Comparison of ENCODE assay signal across 8 cellular contexts in the genomic region with DNA sequence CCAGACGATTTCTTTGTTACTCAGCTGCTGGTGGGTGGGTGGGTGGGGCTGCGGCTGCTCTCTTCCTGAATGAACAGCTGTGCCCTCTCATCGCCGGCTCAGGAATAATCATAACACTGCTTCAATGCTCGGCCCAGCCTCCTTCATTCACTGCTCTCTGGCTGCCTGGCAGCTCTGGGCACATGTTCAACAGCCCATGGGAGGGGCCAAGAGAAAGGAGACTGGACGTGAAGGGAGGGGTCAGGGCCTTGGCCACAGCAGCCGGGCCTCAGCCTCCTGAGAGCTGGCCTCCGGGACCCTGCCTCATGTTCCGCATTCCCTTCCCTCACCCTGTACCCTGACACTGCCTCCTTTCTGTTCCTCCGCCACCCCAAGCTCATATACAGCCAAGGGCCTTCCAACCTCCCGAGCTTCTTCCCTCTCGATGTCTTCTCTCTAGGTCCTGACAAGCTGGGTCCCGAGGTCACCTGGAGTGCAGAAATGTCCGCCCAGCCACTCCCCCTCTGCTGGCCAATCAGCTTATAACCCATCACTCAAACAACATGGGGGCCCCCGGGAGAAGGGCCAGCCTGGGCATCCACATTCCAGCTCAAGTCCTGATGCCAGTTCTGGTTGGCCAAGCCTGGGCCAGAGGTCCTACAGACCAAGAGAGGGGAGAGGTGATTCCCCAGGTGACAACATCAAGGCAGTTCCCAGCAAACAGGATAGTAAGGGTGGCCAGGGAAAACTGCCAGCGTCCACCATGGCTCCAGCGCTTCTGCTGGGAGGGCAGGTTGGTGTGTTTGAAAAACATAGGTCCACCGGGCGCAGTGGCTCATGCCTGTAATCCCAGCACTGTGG. TPM values are rescaled to one million over a fixed set of nuclear protein-coding genes. Genes with fewer than 3 reads are reported as not detected.
DNase-seq lines count a peak whose midpoint lies in the region; TF ChIP-seq lines count a peak whose summit lies in the region.

No MANE protein-coding gene starts in this region.

- H3K36me3 ChIP-seq in MM.1S (replicated peaks; ENCODE audit: insufficient read depth, low read length) (no peaks in the 10 kb centered on the region), mesenchymal stem cell (ENCODE audit: control insufficient read depth in 1 of 2, insufficient read depth in 2 of 2, low read depth in 1 of 2, low read length in 2 of 2) (no peaks in the 10 kb centered on the region)

- peak overlapping the region; percentile 58 for H4K91ac ChIP-seq in mesenchymal stem cell (ENCODE audit: low read length)

- H3K27me3 ChIP-seq in MM.1S (replicated peaks; ENCODE audit: insufficient read depth, low read length) (no peaks in the 10 kb centered on the region), mesenchymal stem cell (ENCODE audit: control insufficient read depth in 1 of 2, insufficient read depth in 1 of 2, low read length in 2 of 2) (no peaks in the 10 kb centered on the region)

- H3K4ac ChIP-seq in mesenchymal stem cell (ENCODE audit: low read depth in 1 of 2, low read length in 2 of 2): peak overlapping the region in 1 of 2 experiments; percentile 46

- H3F3A ChIP-seq in MM.1S (ENCODE audit: insufficient read depth, low read length): peaks cover 8% of the 10 kb centered on the region

- H3K79me2 ChIP-seq in MM.1S (ENCODE audit: low read length): no peaks in the 10 kb centered on the region

- no peak overlapping the region for H3K14ac ChIP-seq in mesenchymal stem cell (ENCODE audit: low read length in 2 of 2)

- peak overlapping the region; percentile 48 to 52 for H3K18ac ChIP-seq in mesenchymal stem cell (ENCODE audit: low read depth in 1 of 2, low read length in 2 of 2)

- DNase-seq in AG09319 (ENCODE audit: extremely low read depth, low read depth) (peak; percentile 75), MM.1S (peak; percentile 74), cerebellum (ENCODE audit: low spot score) (peak; percentile 71), mesenchymal stem cell (peak; percentile 63), UCSD-AML1 (lab: John Stamatoyannopoulos, UW; ENCODE audit: unreplicated experiment) (no peak), GOT3 (lab: John Stamatoyannopoulos, UW) (no peak)
- no peak for DNase-seq in activated CD8-positive, alpha-beta memory T cell treated with anti-CD3 and anti-CD28 coated beads, Interleukin-2, amount 50 U/mL, for 48 hours
- no peak for DNase-seq in activated effector memory CD4-positive, alpha-beta T cell treated with anti-CD3 and anti-CD28 coated beads, Interleukin-2, amount 50 U/mL, for 16 hours

- no peaks in the 10 kb centered on the region for H3K79me1 ChIP-seq in mesenchymal stem cell (replicated peaks; ENCODE audit: low read length, poor library complexity, severe bottlenecking)

- peak overlapping the region; percentile 35 for H2BK120ac ChIP-seq in mesenchymal stem cell (ENCODE audit: low read depth, low read length)

- H3K4me1 ChIP-seq in MM.1S (ENCODE audit: low read length) (peaks cover 19% of the 10 kb centered on the region), mesenchymal stem cell (ENCODE audit: control insufficient read depth, insufficient read depth, low read depth, low read length) (peaks cover 40% of the 10 kb centered on the region)

- H3K9me2 ChIP-seq in MM.1S (replicated peaks; ENCODE audit: insufficient read depth, low read length): no peaks in the 10 kb centered on the region

- no peaks in the 10 kb centered on the region for H3K9me3 ChIP-seq in MM.1S (replicated peaks; ENCODE audit: insufficient read depth, low read length)
- H3K9me3 ChIP-seq in mesenchymal stem cell (ENCODE audit: control insufficient read depth, low read length): no peaks in the 10 kb centered on the region

- peak overlapping the region; percentile 44 for H2BK15ac ChIP-seq in mesenchymal stem cell (ENCODE audit: low read depth, poor library complexity, severe bottlenecking)

- H3K4me2 ChIP-seq in MM.1S (ENCODE audit: low read depth, low read length): peak overlapping the region; percentile 71
- H3K4me2 ChIP-seq in mesenchymal stem cell (ENCODE audit: low read length, poor library complexity, severe bottlenecking): no peak overlapping the region

- H2BK5ac ChIP-seq in mesenchymal stem cell (ENCODE audit: low read depth, low read length, poor library complexity, severe bottlenecking): no peak overlapping the region

- no peak overlapping the region for H3K9ac ChIP-seq in MM.1S (ENCODE audit: low read length)
- peak overlapping the region; percentile 30 for H3K9ac ChIP-seq in mesenchymal stem cell (ENCODE audit: low read length)

- H3K4me3 ChIP-seq in MM.1S (ENCODE audit: low read length) (no peak overlapping the region), mesenchymal stem cell (ENCODE audit: insufficient read depth in 1 of 2, low read depth in 1 of 2, low read length in 2 of 2) (no peak overlapping the region)

- H2AFZ ChIP-seq in MM.1S (ENCODE audit: low read length) (peak overlapping the region; percentile 28; the same call in 1 of the 2 replicates), mesenchymal stem cell (ENCODE audit: low read depth, low read length) (no peak overlapping the region)

- H2AK5ac ChIP-seq in mesenchymal stem cell (ENCODE audit: low read length, severe bottlenecking): peak overlapping the region; percentile 24

- no peaks in the 10 kb centered on the region for H4K20me1 ChIP-seq in MM.1S (ENCODE audit: insufficient read depth, low read length)

- peak overlapping the region; percentile 0 to 11 for H2BK12ac ChIP-seq in mesenchymal stem cell (ENCODE audit: low read length in 2 of 2)

- TF ChIP-seq CTCF in AG09319 (IDR thresholded peaks at IDR 0.05; ENCODE audit: low read depth, low read length) (no peak), MM.1S (IDR thresholded peaks at IDR 0.05; ENCODE audit: low read length) (no peak)

- H4K8ac ChIP-seq in mesenchymal stem cell (ENCODE audit: low read length): peak overlapping the region; percentile 52

- H3K27ac ChIP-seq in MM.1S (ENCODE audit: low read length) (peak overlapping the region; percentile 24; the same call in 1 of the 2 replicates), mesenchymal stem cell (ENCODE audit: low read length, poor library complexity, severe bottlenecking) (no peak overlapping the region)

- 72% methylated on average over 16 of the region's 19 CpGs for WGBS in mesenchymal stem cell

- H3K23ac ChIP-seq in mesenchymal stem cell (ENCODE audit: low read length in 2 of 2): no peak overlapping the region

RNA-seq across cellular contexts. Expression of gene CSDC2, which starts 3.2 kb away (rescaled TPM):
- total RNA-seq in cerebellum: 9.1 TPM
- polyA plus RNA-seq in mesenchymal stem cell (2013, experiment 1 of 2): 2.4 TPM
- 2.5 TPM for polyA plus RNA-seq in mesenchymal stem cell (2013, experiment 2 of 2)

RNA-seq across cellular contexts. Expression of gene POLR3H, which starts 13.4 kb away (rescaled TPM):
- total RNA-seq in cerebellum: 24.4 TPM
- 26.7 TPM for polyA plus RNA-seq in mesenchymal stem cell (2013, experiment 1 of 2)
- polyA plus RNA-seq in mesenchymal stem cell (2013, experiment 2 of 2): 27.9 TPM

RNA-seq across cellular contexts. Expression of gene PMM1, which starts 32.0 kb away (rescaled TPM):
- total RNA-seq in cerebellum: 13.9 TPM
- 40.9 TPM for polyA plus RNA-seq in mesenchymal stem cell (2013, experiment 1 of 2)
- polyA plus RNA-seq in mesenchymal stem cell (2013, experiment 2 of 2): 41.2 TPM

Comparison
In these comparisons a context has a peak if more than half of its experiments do, and no peak if none do; other contexts are left out.
1. DNase-seq: peak in AG09319 (single experiment), MM.1S (single experiment), cerebellum (single experiment) and mesenchymal stem cell (single experiment); none in UCSD-AML1 (single experiment), GOT3 (single experiment), activated CD8-positive, alpha-beta memory T cell treated with anti-CD3 and anti-CD28 coated beads, Interleukin-2, amount 50 U/mL, for 48 hours (single experiment) and activated effector memory CD4-positive, alpha-beta T cell treated with anti-CD3 and anti-CD28 coated beads, Interleukin-2, amount 50 U/mL, for 16 hours (single experiment).